ENCODE assay signal across 27 cellular contexts in the genomic region with DNA sequence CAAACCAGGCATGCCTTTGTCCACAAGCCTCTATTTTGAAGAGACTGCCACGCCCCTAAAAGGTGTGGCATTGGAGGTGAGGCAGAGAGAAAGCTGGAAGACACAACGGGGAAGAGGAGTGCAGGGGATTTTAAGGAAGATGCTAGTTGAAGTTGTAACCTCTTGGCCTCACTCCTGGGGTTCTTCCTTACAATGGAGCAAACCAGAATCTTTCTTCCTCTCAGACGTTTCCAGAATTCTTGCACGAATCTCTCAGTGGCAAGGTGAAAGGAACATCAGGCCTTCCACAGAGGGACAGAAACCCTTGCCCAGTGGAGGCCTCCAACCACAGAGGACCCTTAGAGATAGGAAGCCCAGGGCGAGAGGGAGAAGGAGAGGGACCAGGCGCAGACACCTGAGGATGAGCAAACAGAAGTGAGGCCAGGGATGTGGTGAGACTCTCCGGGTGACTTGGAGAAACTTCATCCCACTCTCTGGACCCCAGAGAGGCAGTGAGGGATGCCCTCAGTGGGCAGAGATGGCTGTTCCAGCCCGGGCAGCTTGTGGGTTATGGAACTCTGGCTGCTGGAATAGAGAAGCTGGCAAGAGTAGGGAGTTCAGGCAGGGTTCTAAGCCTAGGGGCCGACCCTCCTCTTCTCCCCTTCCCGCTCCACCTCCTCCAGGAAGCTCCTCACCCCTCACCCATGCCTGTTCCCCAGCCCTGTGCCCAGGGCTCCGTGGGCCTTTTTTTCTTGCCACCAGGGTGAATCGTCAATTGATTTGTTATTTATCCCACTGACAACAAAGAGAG.
DNase-seq lines count a peak whose midpoint lies in the region; ATAC-seq and TF ChIP-seq lines count a peak whose summit lies in the region.
"Had no signal": no experiment of that assay in that cellular context is flagged by ENCODE, and none has a peak within 500 bp of the region (broad histone marks: within the 10 kb centered on the region; RNA-seq: fewer than 3 reads in every experiment).

No MANE protein-coding gene starts in this region.

- DNase-seq in GM23338 (ENCODE audit: low spot score) (no peak), natural killer cell (no peak), hepatic stellate cell (ENCODE audit: low spot score) (no peak), CD1c-positive myeloid dendritic cell (ENCODE audit: extremely low spot score) (no peak)
- DNase-seq in central memory CD8-positive, alpha-beta T cell (ENCODE audit: low spot score in 2 of 2), result no peak
- DNase-seq: activated CD4-positive, alpha-beta memory T cell treated with anti-CD3 and anti-CD28 coated beads for 36 hours; activated CD8-positive, alpha-beta memory T cell treated with anti-CD3 and anti-CD28 coated beads, Interleukin-2, amount 50 U/mL, for 48 hours; activated naive CD4-positive, alpha-beta T cell treated with anti-CD3 and anti-CD28 coated beads, Interleukin-2, amount 50 U/mL, for 16 hours; amniotic stem cell; cortex of kidney; IMR-90; left ventricle myocardium inferior; naive thymus-derived CD4-positive, alpha-beta T cell; NCI-H1092 treated with DMSO at 0.1 percent for 48 hours; NCI-H187 treated with DMSO at 0.1 percent for 48 hours; ovary; Peyer's patch; SJCRH30; T-cell; upper lobe of left lung had no signal

- H3K27ac Mint-ChIP-seq in GM23338 (no peak overlapping the region), natural killer cell (peak overlapping the region; percentile 93 to 95)
- H3K27ac Mint-ChIP-seq in central memory CD8-positive, alpha-beta T cell (ENCODE audit: low read depth), result peak overlapping the region; percentile 95
- H3K27ac Mint-ChIP-seq: activated CD4-positive, alpha-beta memory T cell treated with anti-CD3 and anti-CD28 coated beads for 36 hours; T-cell had no signal

- no peak overlapping the region for H3K9ac ChIP-seq in BLaER1

- H3K9me3 Mint-ChIP-seq in GM23338 (no peaks in the 10 kb centered on the region), natural killer cell (no peaks in the 10 kb centered on the region)
- no peaks in the 10 kb centered on the region for H3K9me3 Mint-ChIP-seq in central memory CD8-positive, alpha-beta T cell
- H3K9me3 Mint-ChIP-seq: activated CD4-positive, alpha-beta memory T cell treated with anti-CD3 and anti-CD28 coated beads for 36 hours; naive thymus-derived CD4-positive, alpha-beta T cell; T-cell had no signal

- intact Hi-C loops in natural killer cell (cut with micrococcal nuclease), result no loop called here

- H3F3A ChIP-seq in GM23338 (replicated peaks; ENCODE audit: low read depth), result no peaks in the 10 kb centered on the region

- H3K9me3 ChIP-seq in BLaER1, result no peaks in the 10 kb centered on the region
- H3K9me3 ChIP-seq: BE2C, left ventricle myocardium inferior, ovary, Peyer's patch, SJCRH30, upper lobe of left lung had no signal

- H3K79me2 ChIP-seq in GM23338 (replicated peaks; ENCODE audit: insufficient read depth), result no peaks in the 10 kb centered on the region
- H3K79me2 ChIP-seq: hepatocyte had no signal

- H3K4me1 ChIP-seq in BLaER1, result peaks cover 19% of the 10 kb centered on the region
- H3K4me1 ChIP-seq in GM23338 (ENCODE audit: insufficient read depth), result no peaks in the 10 kb centered on the region; the same call in 1 of the 2 replicates
- H3K4me1 ChIP-seq: SJCRH30 had no signal

- H3K4me3 ChIP-seq in BLaER1 (no peak overlapping the region), GM23338 (no peak overlapping the region)
- H3K4me3 ChIP-seq: hepatocyte, left ventricle myocardium inferior, ovary, Peyer's patch, SJCRH30, smooth muscle cell, upper lobe of left lung had no signal

- ATAC-seq in GM23338 (peak; percentile 26; the same call in 2 of the 3 replicates), natural killer cell (no peak), HG03342 (IDR thresholded peaks at IDR 0.05; ENCODE audit: unreplicated experiment) (no peak), GM19452 (IDR thresholded peaks at IDR 0.05; ENCODE audit: unreplicated experiment) (no peak)
- ATAC-seq in central memory CD8-positive, alpha-beta T cell (replicated peaks; ENCODE audit: extremely low read depth, poor library complexity, severe bottlenecking), result no peak
- ATAC-seq: esophagus mucosa had no signal

- H3K4me1 Mint-ChIP-seq in GM23338 (peaks cover 15% of the 10 kb centered on the region), natural killer cell (peaks cover 43 to 62% of the 10 kb centered on the region in 2 donors)
- peaks cover 78% of the 10 kb centered on the region for H3K4me1 Mint-ChIP-seq in central memory CD8-positive, alpha-beta T cell

- H2AFZ ChIP-seq in GM23338, result peak overlapping the region; percentile 20; the same call in 1 of the 2 replicates
- H2AFZ ChIP-seq: hepatocyte had no signal

- H3K36me3 ChIP-seq in BLaER1 (no peaks in the 10 kb centered on the region), GM23338 (ENCODE audit: insufficient read depth) (no peaks in the 10 kb centered on the region)
- H3K36me3 ChIP-seq: BE2C, left ventricle myocardium inferior, ovary, Peyer's patch, SJCRH30, upper lobe of left lung had no signal

- H3K27me3 Mint-ChIP-seq in GM23338 (ENCODE audit: insufficient read depth, low read depth, poor library complexity) (peaks cover 13% of the 10 kb centered on the region), natural killer cell (ENCODE audit: low read depth in 2 of 2) (peaks cover 26 to 30% of the 10 kb centered on the region in 2 donors)
- no peaks in the 10 kb centered on the region for H3K27me3 Mint-ChIP-seq in central memory CD8-positive, alpha-beta T cell
- H3K27me3 Mint-ChIP-seq: activated CD4-positive, alpha-beta memory T cell treated with anti-CD3 and anti-CD28 coated beads for 36 hours; T-cell had no signal

- H3K4me3 Mint-ChIP-seq in GM23338, result no peak overlapping the region
- peak overlapping the region; percentile 87 for H3K4me3 Mint-ChIP-seq in central memory CD8-positive, alpha-beta T cell
- peak overlapping the region; percentile 91 for H3K4me3 Mint-ChIP-seq in natural killer cell
- H3K4me3 Mint-ChIP-seq: activated CD4-positive, alpha-beta memory T cell treated with anti-CD3 and anti-CD28 coated beads for 36 hours had no signal

- no peaks in the 10 kb centered on the region for H3K9me2 ChIP-seq in GM23338 (ENCODE audit: insufficient read depth)

- H3K27ac ChIP-seq in BLaER1, result no peak overlapping the region
- no peak overlapping the region for H3K27ac ChIP-seq in GM23338 (ENCODE audit: low read depth)
- H3K27ac ChIP-seq: hepatocyte, left ventricle myocardium inferior, ovary, Peyer's patch, SJCRH30, upper lobe of left lung had no signal

- H3K36me3 Mint-ChIP-seq in GM23338 (ENCODE audit: low read depth) (no peaks in the 10 kb centered on the region), natural killer cell (no peaks in the 10 kb centered on the region)
- H3K36me3 Mint-ChIP-seq in central memory CD8-positive, alpha-beta T cell (ENCODE audit: insufficient read depth), result peaks cover 14% of the 10 kb centered on the region
- H3K36me3 Mint-ChIP-seq: activated CD4-positive, alpha-beta memory T cell treated with anti-CD3 and anti-CD28 coated beads for 36 hours; naive thymus-derived CD4-positive, alpha-beta T cell; T-cell had no signal

- TF ChIP-seq CTCF in GM23338 (conservative IDR thresholded peaks at IDR 0.05; ENCODE audit: low read depth in 2 of 2), result no peak
- no peak for TF ChIP-seq CTCF in natural killer cell (IDR thresholded peaks at IDR 0.05)

- H4K20me1 ChIP-seq in BLaER1 (no peaks in the 10 kb centered on the region), GM23338 (replicated peaks; ENCODE audit: insufficient read depth) (no peaks in the 10 kb centered on the region)

- peak overlapping the region; percentile 35 for H3K4me2 ChIP-seq in BLaER1
- no peak overlapping the region for H3K4me2 ChIP-seq in GM23338
- H3K4me2 ChIP-seq: hepatocyte, smooth muscle cell had no signal

- H3K27me3 ChIP-seq in BLaER1, result no peaks in the 10 kb centered on the region
- no peaks in the 10 kb centered on the region for H3K27me3 ChIP-seq in GM23338 (ENCODE audit: insufficient read depth)
- H3K27me3 ChIP-seq: BE2C, hepatocyte, ovary, Peyer's patch, upper lobe of left lung had no signal

TF ChIP-seq in GM23338, 12 proteins besides CTCF, POLR2A, EP300 and RAD21:
- TF ChIP-seq NANOG (IDR thresholded peaks at IDR 0.05; ENCODE audit: borderline replicate concordance), result no peak
